1 cellular context compared by ENCODE assay signal in genomic region chr12:66169221-66170170, GRCh38.
A peak's percentile ranks its signal among the peaks of the same experiment; 100 is the strongest.
TF ChIP-seq lines count a peak whose summit lies in the region.

Gene TMBIM4, minus strand, starts transcription at chr12:66169996. Its CDS starts 45 bp downstream, at chr12:66169951.

TF ChIP-seq in HepG2, 621 proteins besides CTCF, POLR2A, EP300 and RAD21 (continued from another document and continues in another):
- TF ChIP-seq ZMAT5 (CRISPR knock-in tag; IDR thresholded peaks at IDR 0.05; ENCODE audit: borderline replicate concordance, low read depth) = no peak
- no peak for TF ChIP-seq RFXANK (CRISPR knock-in tag; IDR thresholded peaks at IDR 0.05)
- TF ChIP-seq ZNF292 (CRISPR knock-in tag; IDR thresholded peaks at IDR 0.05; ENCODE audit: borderline replicate concordance, low read depth) = peak; percentile 65; the same call in 1 of the 2 replicates
- TF ChIP-seq ZBTB7B (CRISPR knock-in tag; IDR thresholded peaks at IDR 0.05) = peak; percentile 24; the same call in 1 of the 2 replicates
- TF ChIP-seq HBP1 (CRISPR knock-in tag; IDR thresholded peaks at IDR 0.05; ENCODE audit: low read depth) = no peak; the same call in 1 of the 2 replicates
- TF ChIP-seq ZSCAN20 (CRISPR knock-in tag; IDR thresholded peaks at IDR 0.05; ENCODE audit: borderline replicate concordance) = 0 out of 2 replicates have a peak, but pooled peaks have one; percentile 58
- TF ChIP-seq MTA1 (CRISPR knock-in tag; IDR thresholded peaks at IDR 0.05; ENCODE audit: borderline replicate concordance) = peak; percentile 90
- no peak; the same call in 1 of the 2 replicates for TF ChIP-seq NR2F6 (IDR thresholded peaks at IDR 0.05)
- TF ChIP-seq NR2F6 (CRISPR knock-in tag; IDR thresholded peaks at IDR 0.05) = no peak
- TF ChIP-seq ZNF674 (CRISPR knock-in tag; IDR thresholded peaks at IDR 0.05; ENCODE audit: low read depth) = no peak
- no peak for TF ChIP-seq SMYD3 (CRISPR knock-in tag; IDR thresholded peaks at IDR 0.05)
- TF ChIP-seq, protein P1, sequence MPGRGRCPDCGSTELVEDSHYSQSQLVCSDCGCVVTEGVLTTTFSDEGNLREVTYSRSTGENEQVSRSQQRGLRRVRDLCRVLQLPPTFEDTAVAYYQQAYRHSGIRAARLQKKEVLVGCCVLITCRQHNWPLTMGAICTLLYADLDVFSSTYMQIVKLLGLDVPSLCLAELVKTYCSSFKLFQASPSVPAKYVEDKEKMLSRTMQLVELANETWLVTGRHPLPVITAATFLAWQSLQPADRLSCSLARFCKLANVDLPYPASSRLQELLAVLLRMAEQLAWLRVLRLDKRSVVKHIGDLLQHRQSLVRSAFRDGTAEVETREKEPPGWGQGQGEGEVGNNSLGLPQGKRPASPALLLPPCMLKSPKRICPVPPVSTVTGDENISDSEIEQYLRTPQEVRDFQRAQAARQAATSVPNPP (CRISPR knock-in tag; IDR thresholded peaks at IDR 0.05) = no peak
- no peak for TF ChIP-seq SIX1 (CRISPR knock-in tag; IDR thresholded peaks at IDR 0.05; ENCODE audit: borderline replicate concordance)
- peak; percentile 20 for TF ChIP-seq TARDBP (CRISPR knock-in tag; IDR thresholded peaks at IDR 0.05)
- 0 out of 2 replicates have a peak, but pooled peaks have one; percentile 41 for TF ChIP-seq HNF4A (CRISPR knock-in tag; IDR thresholded peaks at IDR 0.05)
- no peak for TF ChIP-seq ZNF329 (CRISPR knock-in tag; IDR thresholded peaks at IDR 0.05; ENCODE audit: low read depth)
- TF ChIP-seq, protein P2, sequence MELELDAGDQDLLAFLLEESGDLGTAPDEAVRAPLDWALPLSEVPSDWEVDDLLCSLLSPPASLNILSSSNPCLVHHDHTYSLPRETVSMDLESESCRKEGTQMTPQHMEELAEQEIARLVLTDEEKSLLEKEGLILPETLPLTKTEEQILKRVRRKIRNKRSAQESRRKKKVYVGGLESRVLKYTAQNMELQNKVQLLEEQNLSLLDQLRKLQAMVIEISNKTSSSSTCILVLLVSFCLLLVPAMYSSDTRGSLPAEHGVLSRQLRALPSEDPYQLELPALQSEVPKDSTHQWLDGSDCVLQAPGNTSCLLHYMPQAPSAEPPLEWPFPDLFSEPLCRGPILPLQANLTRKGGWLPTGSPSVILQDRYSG (CRISPR knock-in tag; IDR thresholded peaks at IDR 0.05) = no peak
- no peak for TF ChIP-seq ZNF644 (CRISPR knock-in tag; IDR thresholded peaks at IDR 0.05; ENCODE audit: low read depth)
- TF ChIP-seq XBP1 (CRISPR knock-in tag; IDR thresholded peaks at IDR 0.05) = no peak
- TF ChIP-seq, protein P3, sequence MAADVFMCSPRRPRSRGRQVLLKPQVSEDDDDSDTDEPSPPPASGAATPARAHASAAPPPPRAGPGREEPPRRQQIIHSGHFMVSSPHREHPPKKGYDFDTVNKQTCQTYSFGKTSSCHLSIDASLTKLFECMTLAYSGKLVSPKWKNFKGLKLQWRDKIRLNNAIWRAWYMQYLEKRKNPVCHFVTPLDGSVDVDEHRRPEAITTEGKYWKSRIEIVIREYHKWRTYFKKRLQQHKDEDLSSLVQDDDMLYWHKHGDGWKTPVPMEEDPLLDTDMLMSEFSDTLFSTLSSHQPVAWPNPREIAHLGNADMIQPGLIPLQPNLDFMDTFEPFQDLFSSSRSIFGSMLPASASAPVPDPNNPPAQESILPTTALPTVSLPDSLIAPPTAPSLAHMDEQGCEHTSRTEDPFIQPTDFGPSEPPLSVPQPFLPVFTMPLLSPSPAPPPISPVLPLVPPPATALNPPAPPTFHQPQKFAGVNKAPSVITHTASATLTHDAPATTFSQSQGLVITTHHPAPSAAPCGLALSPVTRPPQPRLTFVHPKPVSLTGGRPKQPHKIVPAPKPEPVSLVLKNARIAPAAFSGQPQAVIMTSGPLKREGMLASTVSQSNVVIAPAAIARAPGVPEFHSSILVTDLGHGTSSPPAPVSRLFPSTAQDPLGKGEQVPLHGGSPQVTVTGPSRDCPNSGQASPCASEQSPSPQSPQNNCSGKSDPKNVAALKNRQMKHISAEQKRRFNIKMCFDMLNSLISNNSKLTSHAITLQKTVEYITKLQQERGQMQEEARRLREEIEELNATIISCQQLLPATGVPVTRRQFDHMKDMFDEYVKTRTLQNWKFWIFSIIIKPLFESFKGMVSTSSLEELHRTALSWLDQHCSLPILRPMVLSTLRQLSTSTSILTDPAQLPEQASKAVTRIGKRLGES (CRISPR knock-in tag; IDR thresholded peaks at IDR 0.05; ENCODE audit: borderline replicate concordance) = no peak
- peak; percentile 74; the same call in 1 of the 2 replicates for TF ChIP-seq ZNF563 (CRISPR knock-in tag; IDR thresholded peaks at IDR 0.05)
- TF ChIP-seq NONO (IDR thresholded peaks at IDR 0.05) = no peak
- TF ChIP-seq NONO (CRISPR knock-in tag; conservative IDR thresholded peaks at IDR 0.05) = peak; percentile 77
- TF ChIP-seq TAF1 (CRISPR knock-in tag; IDR thresholded peaks at IDR 0.05) = peak; percentile 85
- TF ChIP-seq, protein P4, sequence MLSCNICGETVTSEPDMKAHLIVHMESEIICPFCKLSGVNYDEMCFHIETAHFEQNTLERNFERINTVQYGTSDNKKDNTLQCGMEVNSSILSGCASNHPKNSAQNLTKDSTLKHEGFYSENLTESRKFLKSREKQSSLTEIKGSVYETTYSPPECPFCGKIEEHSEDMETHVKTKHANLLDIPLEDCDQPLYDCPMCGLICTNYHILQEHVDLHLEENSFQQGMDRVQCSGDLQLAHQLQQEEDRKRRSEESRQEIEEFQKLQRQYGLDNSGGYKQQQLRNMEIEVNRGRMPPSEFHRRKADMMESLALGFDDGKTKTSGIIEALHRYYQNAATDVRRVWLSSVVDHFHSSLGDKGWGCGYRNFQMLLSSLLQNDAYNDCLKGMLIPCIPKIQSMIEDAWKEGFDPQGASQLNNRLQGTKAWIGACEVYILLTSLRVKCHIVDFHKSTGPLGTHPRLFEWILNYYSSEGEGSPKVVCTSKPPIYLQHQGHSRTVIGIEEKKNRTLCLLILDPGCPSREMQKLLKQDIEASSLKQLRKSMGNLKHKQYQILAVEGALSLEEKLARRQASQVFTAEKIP (CRISPR knock-in tag; IDR thresholded peaks at IDR 0.05; ENCODE audit: borderline replicate concordance) = no peak
- no peak for TF ChIP-seq ZKSCAN5 (CRISPR knock-in tag; IDR thresholded peaks at IDR 0.05)
- TF ChIP-seq ZBTB44 (CRISPR knock-in tag; IDR thresholded peaks at IDR 0.05) = no peak
- no peak for TF ChIP-seq ZNF660 (CRISPR knock-in tag; IDR thresholded peaks at IDR 0.05; ENCODE audit: borderline replicate concordance, low read depth)
- TF ChIP-seq, protein P5, sequence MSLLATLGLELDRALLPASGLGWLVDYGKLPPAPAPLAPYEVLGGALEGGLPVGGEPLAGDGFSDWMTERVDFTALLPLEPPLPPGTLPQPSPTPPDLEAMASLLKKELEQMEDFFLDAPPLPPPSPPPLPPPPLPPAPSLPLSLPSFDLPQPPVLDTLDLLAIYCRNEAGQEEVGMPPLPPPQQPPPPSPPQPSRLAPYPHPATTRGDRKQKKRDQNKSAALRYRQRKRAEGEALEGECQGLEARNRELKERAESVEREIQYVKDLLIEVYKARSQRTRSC (CRISPR knock-in tag; IDR thresholded peaks at IDR 0.05; ENCODE audit: low read depth) = 0 out of 2 replicates have a peak, but pooled peaks have one; percentile 46
- TF ChIP-seq NFE2L1 (CRISPR knock-in tag; IDR thresholded peaks at IDR 0.05; ENCODE audit: borderline replicate concordance) = no peak
- no peak for TF ChIP-seq ZNF33A (CRISPR knock-in tag; IDR thresholded peaks at IDR 0.05; ENCODE audit: borderline replicate concordance)
- TF ChIP-seq KDM5A (IDR thresholded peaks at IDR 0.05; ENCODE audit: borderline replicate concordance, low read length) = peak; percentile 66; the same call in 1 of the 2 replicates
- no peak for TF ChIP-seq NR3C1 (CRISPR knock-in tag; IDR thresholded peaks at IDR 0.05)
- TF ChIP-seq ZBTB3 (CRISPR knock-in tag; IDR thresholded peaks at IDR 0.05; ENCODE audit: borderline replicate concordance, low read depth) = no peak
- TF ChIP-seq ZNF619 (CRISPR knock-in tag; IDR thresholded peaks at IDR 0.05) = peak; percentile 87
- peak; percentile 90 for TF ChIP-seq ZNF598 (CRISPR knock-in tag; IDR thresholded peaks at IDR 0.05; ENCODE audit: borderline replicate concordance)
- no peak for TF ChIP-seq TAF15 (IDR thresholded peaks at IDR 0.05; ENCODE audit: low read depth, low read length, poor library complexity, severe bottlenecking)
- no peak for TF ChIP-seq ZNF121 (CRISPR knock-in tag; IDR thresholded peaks at IDR 0.05)
- TF ChIP-seq, protein P6, sequence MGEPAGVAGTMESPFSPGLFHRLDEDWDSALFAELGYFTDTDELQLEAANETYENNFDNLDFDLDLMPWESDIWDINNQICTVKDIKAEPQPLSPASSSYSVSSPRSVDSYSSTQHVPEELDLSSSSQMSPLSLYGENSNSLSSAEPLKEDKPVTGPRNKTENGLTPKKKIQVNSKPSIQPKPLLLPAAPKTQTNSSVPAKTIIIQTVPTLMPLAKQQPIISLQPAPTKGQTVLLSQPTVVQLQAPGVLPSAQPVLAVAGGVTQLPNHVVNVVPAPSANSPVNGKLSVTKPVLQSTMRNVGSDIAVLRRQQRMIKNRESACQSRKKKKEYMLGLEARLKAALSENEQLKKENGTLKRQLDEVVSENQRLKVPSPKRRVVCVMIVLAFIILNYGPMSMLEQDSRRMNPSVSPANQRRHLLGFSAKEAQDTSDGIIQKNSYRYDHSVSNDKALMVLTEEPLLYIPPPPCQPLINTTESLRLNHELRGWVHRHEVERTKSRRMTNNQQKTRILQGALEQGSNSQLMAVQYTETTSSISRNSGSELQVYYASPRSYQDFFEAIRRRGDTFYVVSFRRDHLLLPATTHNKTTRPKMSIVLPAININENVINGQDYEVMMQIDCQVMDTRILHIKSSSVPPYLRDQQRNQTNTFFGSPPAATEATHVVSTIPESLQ (CRISPR knock-in tag; conservative IDR thresholded peaks at IDR 0.05) = no peak
- no peak for TF ChIP-seq ZNF614 (CRISPR knock-in tag; IDR thresholded peaks at IDR 0.05; ENCODE audit: borderline replicate concordance)
- TF ChIP-seq ESRRA (CRISPR knock-in tag; IDR thresholded peaks at IDR 0.05; ENCODE audit: low read depth) = 0 out of 2 replicates have a peak, but pooled peaks have one; percentile 30
- TF ChIP-seq JUND (CRISPR knock-in tag; IDR thresholded peaks at IDR 0.05) = no peak
- TF ChIP-seq ZNF549 (CRISPR knock-in tag; IDR thresholded peaks at IDR 0.05) = no peak; the same call in 1 of the 2 replicates
- no peak for TF ChIP-seq HOXA9 (CRISPR knock-in tag; IDR thresholded peaks at IDR 0.05; ENCODE audit: borderline replicate concordance)
- TF ChIP-seq, protein P7, sequence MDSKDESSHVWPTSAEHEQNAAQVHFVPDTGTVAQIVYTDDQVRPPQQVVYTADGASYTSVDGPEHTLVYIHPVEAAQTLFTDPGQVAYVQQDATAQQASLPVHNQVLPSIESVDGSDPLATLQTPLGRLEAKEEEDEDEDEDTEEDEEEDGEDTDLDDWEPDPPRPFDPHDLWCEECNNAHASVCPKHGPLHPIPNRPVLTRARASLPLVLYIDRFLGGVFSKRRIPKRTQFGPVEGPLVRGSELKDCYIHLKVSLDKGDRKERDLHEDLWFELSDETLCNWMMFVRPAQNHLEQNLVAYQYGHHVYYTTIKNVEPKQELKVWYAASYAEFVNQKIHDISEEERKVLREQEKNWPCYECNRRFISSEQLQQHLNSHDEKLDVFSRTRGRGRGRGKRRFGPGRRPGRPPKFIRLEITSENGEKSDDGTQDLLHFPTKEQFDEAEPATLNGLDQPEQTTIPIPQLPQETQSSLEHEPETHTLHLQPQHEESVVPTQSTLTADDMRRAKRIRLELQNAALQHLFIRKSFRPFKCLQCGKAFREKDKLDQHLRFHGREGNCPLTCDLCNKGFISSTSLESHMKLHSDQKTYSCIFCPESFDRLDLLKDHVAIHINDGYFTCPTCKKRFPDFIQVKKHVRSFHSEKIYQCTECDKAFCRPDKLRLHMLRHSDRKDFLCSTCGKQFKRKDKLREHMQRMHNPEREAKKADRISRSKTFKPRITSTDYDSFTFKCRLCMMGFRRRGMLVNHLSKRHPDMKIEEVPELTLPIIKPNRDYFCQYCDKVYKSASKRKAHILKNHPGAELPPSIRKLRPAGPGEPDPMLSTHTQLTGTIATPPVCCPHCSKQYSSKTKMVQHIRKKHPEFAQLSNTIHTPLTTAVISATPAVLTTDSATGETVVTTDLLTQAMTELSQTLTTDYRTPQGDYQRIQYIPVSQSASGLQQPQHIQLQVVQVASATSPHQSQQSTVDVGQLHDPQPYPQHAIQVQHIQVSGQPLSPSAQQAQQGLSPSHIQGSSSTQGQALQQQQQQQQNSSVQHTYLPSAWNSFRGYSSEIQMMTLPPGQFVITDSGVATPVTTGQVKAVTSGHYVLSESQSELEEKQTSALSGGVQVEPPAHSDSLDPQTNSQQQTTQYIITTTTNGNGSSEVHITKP (CRISPR knock-in tag; IDR thresholded peaks at IDR 0.05; ENCODE audit: low read depth) = peak; percentile 28; the same call in 1 of the 2 replicates
